19 cellular contexts compared by ENCODE assay signal in the genomic region with DNA sequence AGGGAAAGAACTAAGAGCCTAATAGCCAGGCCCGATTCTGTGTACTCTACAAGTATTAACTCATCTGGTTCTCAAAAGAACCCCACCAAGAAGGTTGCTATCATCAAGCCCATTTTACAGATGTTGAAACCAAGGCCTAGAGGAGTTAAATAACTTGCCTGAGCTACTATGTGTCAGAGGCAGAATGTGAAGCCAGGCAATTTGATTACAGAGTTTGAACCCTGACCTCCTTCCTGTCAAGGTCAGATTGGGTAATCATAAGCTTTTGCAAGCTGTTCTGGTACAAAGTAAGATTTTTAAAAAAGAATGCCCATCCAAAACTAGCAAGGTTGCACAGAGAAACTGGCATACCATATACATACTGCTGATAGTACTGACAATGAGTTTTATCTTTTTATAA.
"Had no signal": no experiment of that assay in that cellular context is flagged by ENCODE, and none has a peak within 500 bp of the region (broad histone marks: within the 10 kb centered on the region; RNA-seq: fewer than 3 reads in every experiment).

No MANE protein-coding gene starts in this region.

- DNase-seq: cortex of kidney; effector memory CD8-positive, alpha-beta T cell; mesenchymal stem cell; mucosa of descending colon; naive B cell; sigmoid colon; stimulated activated CD4-positive, alpha-beta T cell treated with anti-CD3 and anti-CD28 coated beads, Interleukin-2, amount 100 ng/mL, for 24 hours; stimulated activated CD4-positive, alpha-beta T cell treated with anti-CD3 and anti-CD28 coated beads, Interleukin-4, amount 100 ng/mL, for 24 hours; stimulated activated naive CD4-positive, alpha-beta T cell treated with Interleukin-2 at 50 U/mL for 16 hours; stomach; thyroid gland; upper lobe of left lung had no signal

- H3K4me3 ChIP-seq: mucosa of descending colon, neural progenitor cell, prostate gland, right atrium auricular region, sigmoid colon, stomach, thyroid gland, upper lobe of left lung had no signal

- H3K79me2 ChIP-seq: parathyroid adenoma had no signal

- H3K4me3 Mint-ChIP-seq: effector memory CD8-positive, alpha-beta T cell; mesothelial cell of epicardium; stimulated activated effector memory CD8-positive, alpha-beta T cell treated with anti-CD3 and anti-CD28 coated beads, Interleukin-12 subunit alpha, Interleukin-12 subunit beta, amount 100 ng/mL, for 72 hours had no signal

- H3K4me1 ChIP-seq: prostate gland had no signal

- H2AFZ ChIP-seq: neural progenitor cell, parathyroid adenoma had no signal

- H3K4me2 ChIP-seq: neural progenitor cell had no signal

- H3K36me3 ChIP-seq: neural progenitor cell, prostate gland, right atrium auricular region, sigmoid colon, stomach, thyroid gland, upper lobe of left lung had no signal

- H3K27ac ChIP-seq: neural progenitor cell, parathyroid adenoma, prostate gland, right atrium auricular region, sigmoid colon, stomach, thyroid gland, upper lobe of left lung had no signal

- H3K9ac ChIP-seq: neural progenitor cell, parathyroid adenoma had no signal

- H3K9me3 Mint-ChIP-seq: effector memory CD8-positive, alpha-beta T cell; mesothelial cell of epicardium; natural killer cell treated with Interleukin-12 subunit alpha and Interleukin-12 subunit beta and Interleukin-15 and Interleukin-18, amount 100 ng/mL, for 72 hours; neural progenitor cell; stimulated activated effector memory CD8-positive, alpha-beta T cell treated with anti-CD3 and anti-CD28 coated beads, Interleukin-12 subunit alpha, Interleukin-12 subunit beta, amount 100 ng/mL, for 72 hours had no signal

- H3K9me3 ChIP-seq: mucosa of descending colon, prostate gland, right atrium auricular region, sigmoid colon, stomach, thyroid gland, upper lobe of left lung had no signal

- H3K27ac Mint-ChIP-seq: effector memory CD8-positive, alpha-beta T cell; mesothelial cell of epicardium; naive B cell; natural killer cell treated with Interleukin-12 subunit alpha and Interleukin-12 subunit beta and Interleukin-15 and Interleukin-18, amount 100 ng/mL, for 72 hours; neural progenitor cell; stimulated activated effector memory CD8-positive, alpha-beta T cell treated with anti-CD3 and anti-CD28 coated beads, Interleukin-12 subunit alpha, Interleukin-12 subunit beta, amount 100 ng/mL, for 72 hours had no signal

- ATAC-seq: effector memory CD8-positive, alpha-beta T cell; mucosa of descending colon; natural killer cell treated with Interleukin-12 subunit alpha and Interleukin-12 subunit beta and Interleukin-15 and Interleukin-18, amount 100 ng/mL, for 72 hours; stimulated activated effector memory CD8-positive, alpha-beta T cell treated with anti-CD3 and anti-CD28 coated beads, Interleukin-12 subunit alpha, Interleukin-12 subunit beta, amount 100 ng/mL, for 72 hours had no signal

- H3K36me3 Mint-ChIP-seq: mesothelial cell of epicardium; natural killer cell treated with Interleukin-12 subunit alpha and Interleukin-12 subunit beta and Interleukin-15 and Interleukin-18, amount 100 ng/mL, for 72 hours; neural progenitor cell; stimulated activated effector memory CD8-positive, alpha-beta T cell treated with anti-CD3 and anti-CD28 coated beads, Interleukin-12 subunit alpha, Interleukin-12 subunit beta, amount 100 ng/mL, for 72 hours had no signal

- H3K27me3 ChIP-seq: right atrium auricular region, thyroid gland had no signal
